Comparison of ENCODE assay signal across 15 cellular contexts in the genomic region with DNA sequence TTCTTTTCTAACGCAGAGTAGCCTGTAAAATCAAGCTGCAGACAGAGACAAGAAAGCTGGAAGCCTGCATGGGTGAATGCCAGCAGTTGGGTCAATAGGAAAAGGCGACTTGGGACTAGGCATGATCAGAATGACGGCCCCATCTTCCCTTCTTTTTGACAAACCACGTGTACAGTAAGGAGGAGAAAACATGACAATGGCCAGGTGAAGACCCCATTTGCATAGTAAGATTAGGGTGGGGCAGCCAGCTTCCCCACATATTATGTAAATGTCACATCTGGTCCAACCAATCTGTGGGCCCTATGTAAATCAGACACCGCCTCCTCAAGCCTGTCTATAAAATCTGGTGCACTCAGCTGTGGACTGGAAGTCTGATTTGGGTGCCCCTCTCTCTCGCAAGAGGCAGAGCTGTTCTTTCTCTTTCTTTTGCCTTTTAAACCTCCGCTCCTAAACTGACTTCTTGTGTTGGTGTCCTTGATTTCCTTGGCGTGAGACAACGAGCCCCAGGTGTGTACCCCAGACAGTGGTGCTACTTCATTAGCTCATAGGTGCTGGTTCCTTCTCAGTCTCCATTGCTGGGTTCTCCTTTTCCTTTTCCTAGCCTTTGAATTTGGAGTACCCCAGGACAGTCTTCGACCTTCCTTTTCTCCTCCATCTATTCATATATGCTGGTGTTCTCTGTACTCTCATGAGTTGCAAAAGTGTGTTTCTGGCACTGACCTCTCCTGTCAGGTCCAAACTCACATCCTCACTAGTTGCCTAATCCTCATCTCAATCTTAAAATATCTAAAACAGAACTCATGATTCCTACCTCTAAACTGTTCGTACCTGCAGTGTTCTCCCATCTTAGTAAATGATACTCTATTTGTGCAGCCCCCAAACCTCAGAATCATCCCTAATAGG. TPM values are rescaled to one million over a fixed set of nuclear protein-coding genes. Genes with fewer than 3 reads are reported as not detected.
DNase-seq lines count a peak whose midpoint lies in the region; ATAC-seq and TF ChIP-seq lines count a peak whose summit lies in the region.
"Had no signal": no experiment of that assay in that cellular context is flagged by ENCODE, and none has a peak within 500 bp of the region (broad histone marks: within the 10 kb centered on the region; RNA-seq: fewer than 3 reads in every experiment).

No MANE protein-coding gene starts in this region.

- H3K4me3 ChIP-seq in DND-41 (ENCODE audit: low read depth in 1 of 2, low read length in 2 of 2) (no peak overlapping the region), NB4 (ENCODE audit: low read depth, low read length) (no peak overlapping the region), psoas muscle (peak overlapping the region; percentile 35), smooth muscle cell (no peak overlapping the region)

- H3K27me3 Mint-ChIP-seq in WTC11 (ENCODE audit: low read depth) = no peaks in the 10 kb centered on the region; the same call in 1 of the 2 replicates

- H3K27ac ChIP-seq in DND-41 (ENCODE audit: low read length) = no peak overlapping the region
- H3K27ac ChIP-seq in psoas muscle = peak overlapping the region; percentile 91
- H3K27ac ChIP-seq in smooth muscle cell (ENCODE audit: low read depth) = no peak overlapping the region

- H3K9me3 Mint-ChIP-seq in WTC11 = peaks cover 32% of the 10 kb centered on the region

- no peak overlapping the region for H2AFZ ChIP-seq in DND-41 (ENCODE audit: low read depth, low read length)
- no peak overlapping the region for H2AFZ ChIP-seq in smooth muscle cell (ENCODE audit: low read depth)

- ATAC-seq in DND-41 (ENCODE audit: insufficient read depth, low read depth) = peak; percentile 39; the same call in 1 of the 3 replicates
- no peak for ATAC-seq in WTC11
- ATAC-seq in psoas muscle = peak; percentile 60 to 80 (median 73)

- H3K4me3 Mint-ChIP-seq in WTC11 = no peak overlapping the region
- H3K4me3 Mint-ChIP-seq: CD4-positive, CD25-positive, alpha-beta regulatory T cell had no signal

- H3K36me3 ChIP-seq in DND-41 (ENCODE audit: insufficient read depth, low read length) (no peaks in the 10 kb centered on the region), psoas muscle (ENCODE audit: insufficient read depth in 1 of 2, low read depth in 1 of 2) (no peaks in the 10 kb centered on the region), smooth muscle cell (ENCODE audit: low read depth) (no peaks in the 10 kb centered on the region)

- H3K4me2 ChIP-seq in DND-41 (ENCODE audit: insufficient read depth, low read length) (no peak overlapping the region), smooth muscle cell (no peak overlapping the region)

- no peaks in the 10 kb centered on the region for H3K79me2 ChIP-seq in DND-41 (ENCODE audit: insufficient read depth, low read length)
- no peaks in the 10 kb centered on the region for H3K79me2 ChIP-seq in smooth muscle cell (ENCODE audit: low read depth)

- POLR2A ChIA-PET in WTC11 (lab: Charles Lee) = interaction anchor here (1.8 kb wide), 1 partner anchor 10 kb away, joined by 4 read pairs; the partner anchor contains the start of gene DHRS7

- H3F3A ChIP-seq in smooth muscle cell (ENCODE audit: low read depth) = no peaks in the 10 kb centered on the region

- TF ChIP-seq CTCF in DND-41 (IDR thresholded peaks at IDR 0.05; ENCODE audit: borderline replicate concordance, extremely low read depth, low read length, poor library complexity, severe bottlenecking) (no peak), NB4 (IDR thresholded peaks at IDR 0.05; ENCODE audit: low read depth, low read length) (no peak), WTC11 (IDR thresholded peaks at IDR 0.05) (no peak), psoas muscle (IDR thresholded peaks at IDR 0.05) (no peak), smooth muscle cell (IDR thresholded peaks at IDR 0.05; ENCODE audit: borderline replicate concordance, insufficient read depth, poor library complexity, severe bottlenecking) (no peak)

- no peak for TF ChIP-seq POLR2A in NB4 (IDR thresholded peaks at IDR 0.05; ENCODE audit: extremely low read depth, insufficient read length)

- H3K4me1 ChIP-seq in DND-41 (ENCODE audit: insufficient read depth, low read length) = no peaks in the 10 kb centered on the region
- peaks cover 36% of the 10 kb centered on the region for H3K4me1 ChIP-seq in psoas muscle
- no peaks in the 10 kb centered on the region for H3K4me1 ChIP-seq in smooth muscle cell (ENCODE audit: low read depth)

- H3K36me3 Mint-ChIP-seq in WTC11 = no peaks in the 10 kb centered on the region
- H3K36me3 Mint-ChIP-seq: CD4-positive, CD25-positive, alpha-beta regulatory T cell had no signal

- H4K20me1 ChIP-seq in DND-41 (ENCODE audit: insufficient read depth, low read length) (no peaks in the 10 kb centered on the region), smooth muscle cell (ENCODE audit: low read depth) (no peaks in the 10 kb centered on the region)

- CTCF ChIA-PET in WTC11 (lab: Charles Lee) = interaction anchor here (0.6 to 1.5 kb wide), 5 partner anchors 9 to 175 kb away, joined by 3 to 6 read pairs (median 5); no protein-coding TSS in a partner anchor

- H3K9ac ChIP-seq in DND-41 (ENCODE audit: low read depth, low read length) (no peak overlapping the region), smooth muscle cell (ENCODE audit: low read depth) (no peak overlapping the region)

- H3K9me3 ChIP-seq in DND-41 (ENCODE audit: insufficient read depth, low read length, severe bottlenecking) (peaks cover 5% of the 10 kb centered on the region), psoas muscle (no peaks in the 10 kb centered on the region), smooth muscle cell (replicated peaks; ENCODE audit: low read depth) (no peaks in the 10 kb centered on the region)

- WGBS in psoas muscle, 3 donors = 71 to 80% (median 76%) methylated on average over 11 of the region's 11 CpGs
- WGBS in smooth muscle cell (ENCODE audit: low lambda C conversion rate) = 79% methylated on average over 11 of the region's 11 CpGs

- intact Hi-C loops in psoas muscle (cut with DNase I) = no loop called here

- H3K27me3 ChIP-seq in DND-41 (ENCODE audit: insufficient read depth, low read length, poor library complexity) = no peaks in the 10 kb centered on the region
- no peaks in the 10 kb centered on the region for H3K27me3 ChIP-seq in psoas muscle (ENCODE audit: insufficient read depth in 3 of 3, low read length in 2 of 3)
- H3K27me3 ChIP-seq in smooth muscle cell (ENCODE audit: low read depth) = no peaks in the 10 kb centered on the region

- no peak overlapping the region for H3K27ac Mint-ChIP-seq in WTC11
- H3K27ac Mint-ChIP-seq: CD4-positive, CD25-positive, alpha-beta regulatory T cell had no signal

- peaks cover 5% of the 10 kb centered on the region; the same call in 1 of the 2 replicates for H3K4me1 Mint-ChIP-seq in WTC11
- H3K4me1 Mint-ChIP-seq: CD4-positive, CD25-positive, alpha-beta regulatory T cell had no signal

- DNase-seq in DND-41 (no peak), NB4 (ENCODE audit: low read depth) (peak; percentile 23), WTC11 (ENCODE audit: low spot score) (no peak), psoas muscle (no peak), smooth muscle cell (lab: John Stamatoyannopoulos, UW; ENCODE audit: unreplicated experiment) (no peak), NCI-H510A (lab: John Stamatoyannopoulos, UW) (no peak)
- no peak for DNase-seq in stimulated activated CD4-positive, alpha-beta T cell treated with anti-CD3 and anti-CD28 coated beads, Interleukin-4, amount 100 ng/mL, for 24 hours
- DNase-seq: CD4-positive, CD25-positive, alpha-beta regulatory T cell; H7; NCI-H1105 treated with DMSO at 0.1 percent for 48 hours; NCI-H2029 treated with DMSO at 0.1 percent for 48 hours; NCI-H2171; NCI-H345; NK-92 treated with Interleukin-12 subunit alpha and Interleukin-12 subunit beta, amount 100 ng/mL, for 24 hours; Right ventricle myocardium superior had no signal

TF ChIP-seq in WTC11, 78 proteins besides CTCF, POLR2A, EP300 and RAD21 (continues in another document):
- TF ChIP-seq PRDM15 (CRISPR knock-in tag; IDR thresholded peaks at IDR 0.05) = peak; percentile 72

RNA-seq across cellular contexts. Expression of gene DHRS7, which starts 9.4 kb away (rescaled TPM):
- total RNA-seq in WTC11 (2021) (39.9 to 45.2 TPM (median 45.1 TPM) in 3 replicates), psoas muscle (100 to 1,000 TPM; 239 to 605 (median 497) TPM), smooth muscle cell (64.7 and 88.6 TPM in 2 replicates)
- polyA plus RNA-seq in psoas muscle (100 to 1,000 TPM; 374 to 743 (median 492) TPM), smooth muscle cell (74.8 and 91.0 TPM in 2 replicates)
